ENCODE assay signal across 7 cellular contexts in genomic region chr6:53786832-53787231, GRCh38. TPM values are rescaled to one million over a fixed set of nuclear protein-coding genes. Genes with fewer than 3 reads are reported as not detected.
"Had no signal": no experiment of that assay in that cellular context is flagged by ENCODE, and none has a peak within 500 bp of the region (broad histone marks: within the 10 kb centered on the region; RNA-seq: fewer than 3 reads in every experiment).

No MANE protein-coding gene starts in this region.

- H3K9ac ChIP-seq: KMS-11 had no signal

- H3K4me3 ChIP-seq: K562 had no signal

- ATAC-seq: K562 had no signal

- FAIRE-seq: HTR-8/SVneo, K562 had no signal

- H3K27ac ChIP-seq: HL-60, KMS-11 had no signal

- H3K4me2 ChIP-seq: KMS-11 had no signal

- DNase-seq: IMR-90, KBM-7, KG1 had no signal

RNA-seq across cellular contexts. Expression of gene LRRC1, which starts 8.0 kb away (rescaled TPM):
- total RNA-seq: K562 had no signal
- polyA plus RNA-seq: K562 had no signal
